8 cellular contexts compared by ENCODE assay signal in the genomic region with DNA sequence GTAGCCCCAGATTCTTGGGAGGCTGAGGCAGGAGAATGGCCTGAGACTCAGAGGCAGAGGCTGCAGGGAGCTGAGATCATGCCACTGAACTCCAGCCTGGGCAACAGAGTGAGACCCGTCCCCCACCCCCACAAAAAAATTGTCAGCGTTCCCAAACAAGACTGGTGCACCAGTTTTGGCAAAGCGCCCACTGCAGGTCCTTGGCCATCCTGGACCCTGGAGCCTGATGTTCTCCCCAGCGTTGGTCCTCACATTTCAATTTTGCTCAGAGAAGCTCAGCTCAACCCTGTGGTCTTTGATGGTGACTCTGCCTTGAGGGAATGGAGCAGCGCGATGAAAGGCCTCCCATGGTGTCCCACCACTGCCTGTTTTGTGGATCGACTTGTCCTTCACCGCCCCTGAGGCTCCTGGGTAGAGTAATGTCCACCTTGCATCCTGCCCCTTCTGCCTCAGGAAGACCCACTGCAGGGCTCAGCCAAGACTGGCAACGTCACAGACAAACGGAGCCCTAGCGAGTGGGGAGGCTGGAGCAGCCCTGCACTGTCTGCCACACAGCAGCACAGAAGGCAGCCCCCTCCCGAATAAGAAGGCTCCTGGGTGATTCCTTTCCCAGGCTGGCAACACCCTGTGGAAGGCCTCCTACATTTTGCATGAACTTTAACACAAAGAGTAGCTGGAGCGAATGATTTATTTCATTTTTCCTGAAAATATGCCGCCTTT.
"Had no signal": no experiment of that assay in that cellular context is flagged by ENCODE, and none has a peak within 500 bp of the region (broad histone marks: within the 10 kb centered on the region; RNA-seq: fewer than 3 reads in every experiment).

No MANE protein-coding gene starts in this region.

- H3K36me3 ChIP-seq: HAP-1 had no signal

- ATAC-seq: HCT116 had no signal

- H3K4me3 ChIP-seq: GM23248, HAP-1 had no signal

- H3K27me3 Mint-ChIP-seq: IgD-negative memory B cell had no signal

- DNase-seq: GM23248, GOT3, HFFc6, KBM-7 had no signal

- H3K27ac Mint-ChIP-seq: HFFc6, IgD-negative memory B cell had no signal

- H3K9me3 ChIP-seq: HAP-1 had no signal

- H3K36me3 Mint-ChIP-seq: IgD-negative memory B cell had no signal

- H3K27ac ChIP-seq: GM23248, HL-60 had no signal

- H3K4me1 ChIP-seq: HAP-1 had no signal

- H3K4me3 Mint-ChIP-seq: HFFc6, IgD-negative memory B cell had no signal
